Comparison of ENCODE assay signal across 9 cellular contexts in genomic region chr1:109252893-109253802, GRCh38. TPM values are rescaled to one million over a fixed set of nuclear protein-coding genes. Genes with fewer than 3 reads are reported as not detected.
DNase-seq lines count a peak whose midpoint lies in the region; ATAC-seq and TF ChIP-seq lines count a peak whose summit lies in the region.
"Had no signal": no experiment of that assay in that cellular context is flagged by ENCODE, and none has a peak within 500 bp of the region (broad histone marks: within the 10 kb centered on the region; RNA-seq: fewer than 3 reads in every experiment).

No MANE protein-coding gene starts in this region.

- H2AFZ ChIP-seq in OCI-LY7 (ENCODE audit: low read length), result peak overlapping the region; percentile 80

- intact Hi-C loops in OCI-LY7 (cut with micrococcal nuclease; ENCODE audit: unreplicated experiment) (no loop called here), natural killer cell (cut with micrococcal nuclease) (no loop called here)

- H3K4me2 ChIP-seq in OCI-LY7 (ENCODE audit: low read length), result peak overlapping the region; percentile 83

- no TSS peak for BruUV-seq in OCI-LY7 (replicated peaks; lab: Mats Ljungman, UMichigan)

- ATAC-seq in activated naive CD8-positive, alpha-beta T cell treated with anti-CD3 and anti-CD28 coated beads, Interleukin-2, amount 50 U/mL, for 24 hours, result no peak
- ATAC-seq in HG03159 (IDR thresholded peaks at IDR 0.05; ENCODE audit: unreplicated experiment) (no peak), natural killer cell (no peak)

- H4K20me1 ChIP-seq in OCI-LY7 (ENCODE audit: insufficient read depth, low read length), result no peaks in the 10 kb centered on the region

- no peaks in the 10 kb centered on the region for H3K9me3 Mint-ChIP-seq in activated naive CD8-positive, alpha-beta T cell treated with anti-CD3 and anti-CD28 coated beads, Interleukin-2, amount 50 U/mL, for 24 hours
- no peaks in the 10 kb centered on the region for H3K9me3 Mint-ChIP-seq in natural killer cell
- H3K9me3 Mint-ChIP-seq: dendritic cell treated with granulocyte-macrophage colony-stimulating factor and Interleukin-4, amounts not matched to agents 40 ng/mL and 50 ng/mL, for 4 days had no signal

- peak; percentile 26 to 88 (median 78) for DNase-seq in C1 segment of cervical spinal cord (lab: John Stamatoyannopoulos, UW)
- peak; percentile 73 for DNase-seq in OCI-LY7 (ENCODE audit: low spot score)
- peak; percentile 92 for DNase-seq in globus pallidus (ENCODE audit: low spot score)
- DNase-seq in pons (ENCODE audit: low spot score), result peak; percentile 83
- no peak for DNase-seq in activated naive CD8-positive, alpha-beta T cell treated with anti-CD3 and anti-CD28 coated beads, Interleukin-2, amount 50 U/mL, for 24 hours
- DNase-seq in activated T-cell treated with anti-CD3 and anti-CD28 coated beads for 4 hours, result no peak
- no peak for DNase-seq in natural killer cell

- no peaks in the 10 kb centered on the region for H3K9me2 ChIP-seq in OCI-LY7 (ENCODE audit: insufficient read depth, low read length)

- POLR2A ChIA-PET in OCI-LY7 (lab: Charles Lee), result interaction anchor here (0.9 to 1.8 kb wide), 9 partner anchors 12 to 230 kb away, joined by 3 to 10 read pairs (median 4); partner anchors contain the start of genes ATXN7L2, PSMA5, PSRC1 and SORT1

- H3K4me3 ChIP-seq in OCI-LY7 (ENCODE audit: low read depth, low read length, poor library complexity, severe bottlenecking), result peak overlapping the region; percentile 64

- no peaks in the 10 kb centered on the region for H3K27me3 Mint-ChIP-seq in activated naive CD8-positive, alpha-beta T cell treated with anti-CD3 and anti-CD28 coated beads, Interleukin-2, amount 50 U/mL, for 24 hours
- no peaks in the 10 kb centered on the region for H3K27me3 Mint-ChIP-seq in natural killer cell (ENCODE audit: low read depth in 2 of 2)

- peaks cover 5% of the 10 kb centered on the region for H3K4me1 Mint-ChIP-seq in activated naive CD8-positive, alpha-beta T cell treated with anti-CD3 and anti-CD28 coated beads, Interleukin-2, amount 50 U/mL, for 24 hours
- peaks cover 0 to 54% of the 10 kb centered on the region in 2 donors for H3K4me1 Mint-ChIP-seq in natural killer cell

- CTCF ChIA-PET in OCI-LY7 (lab: Charles Lee; ENCODE audit: unreplicated experiment), result interaction anchor here (0.6 to 1.2 kb wide), 2 partner anchors 14 to 279 kb away, joined by 3 read pairs; no protein-coding TSS in a partner anchor

- H3K27ac Mint-ChIP-seq in activated naive CD8-positive, alpha-beta T cell treated with anti-CD3 and anti-CD28 coated beads, Interleukin-2, amount 50 U/mL, for 24 hours, result no peak overlapping the region
- H3K27ac Mint-ChIP-seq in natural killer cell, result no peak overlapping the region
- H3K27ac Mint-ChIP-seq: dendritic cell treated with granulocyte-macrophage colony-stimulating factor and Interleukin-4, amounts not matched to agents 40 ng/mL and 50 ng/mL, for 4 days had no signal

- H3K79me2 ChIP-seq in OCI-LY7 (ENCODE audit: insufficient read depth, low read depth, low read length), result no peaks in the 10 kb centered on the region

- no peaks in the 10 kb centered on the region for H3K36me3 Mint-ChIP-seq in activated naive CD8-positive, alpha-beta T cell treated with anti-CD3 and anti-CD28 coated beads, Interleukin-2, amount 50 U/mL, for 24 hours (ENCODE audit: low read depth)
- H3K36me3 Mint-ChIP-seq in natural killer cell, result no peaks in the 10 kb centered on the region

- H3K4me1 ChIP-seq in OCI-LY7 (ENCODE audit: insufficient read depth, low read length, poor library complexity, severe bottlenecking), result peaks cover 30% of the 10 kb centered on the region

- H3K27ac ChIP-seq in OCI-LY7 (ENCODE audit: low read depth, low read length, poor library complexity, severe bottlenecking), result peak overlapping the region; percentile 54

- H3K36me3 ChIP-seq in OCI-LY7 (ENCODE audit: insufficient read depth, low read length), result no peaks in the 10 kb centered on the region

- no peaks in the 10 kb centered on the region for H3K9me3 ChIP-seq in OCI-LY7 (ENCODE audit: low read length)

- TF ChIP-seq CTCF in OCI-LY7 (conservative IDR thresholded peaks at IDR 0.05; ENCODE audit: low read length), result no peak
- no peak for TF ChIP-seq CTCF in natural killer cell (IDR thresholded peaks at IDR 0.05)

- no peak overlapping the region for H3K4me3 Mint-ChIP-seq in activated naive CD8-positive, alpha-beta T cell treated with anti-CD3 and anti-CD28 coated beads, Interleukin-2, amount 50 U/mL, for 24 hours
- no peak overlapping the region for H3K4me3 Mint-ChIP-seq in natural killer cell
- H3K4me3 Mint-ChIP-seq: dendritic cell treated with granulocyte-macrophage colony-stimulating factor and Interleukin-4, amounts not matched to agents 40 ng/mL and 50 ng/mL, for 4 days had no signal

RNA-seq across cellular contexts. Expression of gene CELSR2, which starts 3.8 kb away (rescaled TPM):
- total RNA-seq in OCI-LY7 (2014; rRNA removed; shearing (Covaris generic)), result 5.0 and 6.9 TPM in 2 replicates
- total RNA-seq in OCI-LY7 (2022), result 12.5 and 13.0 TPM in 2 replicates
- total RNA-seq in natural killer cell, result 1 to 10 TPM; 7.1 to 9.7 (median 7.4) TPM

RNA-seq across cellular contexts. Expression of gene PSRC1, which starts 29.8 kb away (rescaled TPM):
- 42.7 and 44.5 TPM in 2 replicates for total RNA-seq in OCI-LY7 (2014; rRNA removed; shearing (Covaris generic))
- 40.7 and 43.7 TPM in 2 replicates for total RNA-seq in OCI-LY7 (2022)
- 1 to 10 TPM; 1.1 to 2.4 (median 1.9) TPM for total RNA-seq in natural killer cell

RNA-seq across cellular contexts. Expression of gene SARS1, which starts 39.4 kb away (rescaled TPM):
- total RNA-seq in OCI-LY7 (2014; rRNA removed; shearing (Covaris generic)), result 277 and 295 TPM in 2 replicates
- total RNA-seq in OCI-LY7 (2022) (290 and 323 TPM in 2 replicates), natural killer cell (100 to 1,000 TPM in 2 of 3 donors, 10 to 100 TPM in 1; 95.6 to 122 (median 106) TPM)

RNA-seq across cellular contexts. Expression of gene MYBPHL, which starts 53.7 kb away (rescaled TPM):
- 0.16 TPM in 1 of 2 replicates, not detected in the other for total RNA-seq in OCI-LY7 (2014; rRNA removed; shearing (Covaris generic))
- total RNA-seq in OCI-LY7 (2022) (0.35 TPM in 1 of 2 replicates, not detected in the other), natural killer cell (not detected)

Comparison
In these comparisons a context has a peak if more than half of its experiments do, and no peak if none do; other contexts are left out.
1. DNase-seq: peak in C1 segment of cervical spinal cord (14 of 14), OCI-LY7 (single experiment), globus pallidus (single experiment) and pons (single experiment); none in activated naive CD8-positive, alpha-beta T cell treated with anti-CD3 and anti-CD28 coated beads, Interleukin-2, amount 50 U/mL, for 24 hours (single experiment), activated T-cell treated with anti-CD3 and anti-CD28 coated beads for 4 hours (single experiment) and natural killer cell (single experiment).
2. RNA of gene PSRC1, which starts 29.8 kb away (total RNA-seq): 40.7 to 44.5 TPM in OCI-LY7; 1.1 to 2.4 TPM in natural killer cell; every median in the first group is over 10 times any median in the second.